2 cellular contexts compared by ENCODE assay signal in the genomic region with DNA sequence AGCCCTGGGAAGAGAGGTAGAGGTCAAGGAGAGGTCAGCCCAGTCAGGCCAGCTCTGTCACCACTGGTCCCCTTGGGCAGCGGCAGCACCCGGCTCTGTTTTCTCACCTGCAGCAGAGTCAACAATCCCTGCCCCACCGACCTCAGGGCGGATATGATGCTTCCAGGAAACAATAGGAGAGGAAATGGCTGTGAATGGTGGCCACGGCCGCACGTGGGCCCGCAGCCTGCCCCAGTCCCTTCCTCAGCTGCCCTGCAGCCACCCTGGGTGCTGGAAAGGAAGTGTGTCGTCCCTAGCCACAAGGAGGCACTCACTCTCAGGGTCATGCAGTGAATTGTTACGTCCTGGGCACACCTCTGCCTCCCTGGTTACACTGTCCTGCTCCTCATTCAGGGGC.
TF ChIP-seq lines count a peak whose summit lies in the region.

No MANE protein-coding gene starts in this region.

TF ChIP-seq in SK-N-SH treated with all-trans-retinoic acid at 6 μM for 48 hours, 23 proteins besides CTCF, POLR2A, EP300 and RAD21 (continued from another document):
- TF ChIP-seq, protein P1, sequence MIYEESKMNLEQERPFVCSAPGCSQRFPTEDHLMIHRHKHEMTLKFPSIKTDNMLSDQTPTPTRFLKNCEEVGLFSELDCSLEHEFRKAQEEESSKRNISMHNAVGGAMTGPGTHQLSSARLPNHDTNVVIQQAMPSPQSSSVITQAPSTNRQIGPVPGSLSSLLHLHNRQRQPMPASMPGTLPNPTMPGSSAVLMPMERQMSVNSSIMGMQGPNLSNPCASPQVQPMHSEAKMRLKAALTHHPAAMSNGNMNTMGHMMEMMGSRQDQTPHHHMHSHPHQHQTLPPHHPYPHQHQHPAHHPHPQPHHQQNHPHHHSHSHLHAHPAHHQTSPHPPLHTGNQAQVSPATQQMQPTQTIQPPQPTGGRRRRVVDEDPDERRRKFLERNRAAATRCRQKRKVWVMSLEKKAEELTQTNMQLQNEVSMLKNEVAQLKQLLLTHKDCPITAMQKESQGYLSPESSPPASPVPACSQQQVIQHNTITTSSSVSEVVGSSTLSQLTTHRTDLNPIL (CRISPR knock-in tag; IDR thresholded peaks at IDR 0.05; ENCODE audit: low read depth): no peak
- TF ChIP-seq BACH2 (CRISPR knock-in tag; IDR thresholded peaks at IDR 0.05; ENCODE audit: borderline replicate concordance) (no peak), ZNF70 (CRISPR knock-in tag; IDR thresholded peaks at IDR 0.05) (no peak), ARNTL (CRISPR knock-in tag; IDR thresholded peaks at IDR 0.05; ENCODE audit: borderline replicate concordance, low read depth) (no peak), CSDC2 (CRISPR knock-in tag; IDR thresholded peaks at IDR 0.05) (no peak), RARB (CRISPR knock-in tag; IDR thresholded peaks at IDR 0.05) (no peak), ESRRG (CRISPR knock-in tag; IDR thresholded peaks at IDR 0.05) (no peak), ZFP30 (CRISPR knock-in tag; IDR thresholded peaks at IDR 0.05) (no peak)
- TF ChIP-seq, protein P2, sequence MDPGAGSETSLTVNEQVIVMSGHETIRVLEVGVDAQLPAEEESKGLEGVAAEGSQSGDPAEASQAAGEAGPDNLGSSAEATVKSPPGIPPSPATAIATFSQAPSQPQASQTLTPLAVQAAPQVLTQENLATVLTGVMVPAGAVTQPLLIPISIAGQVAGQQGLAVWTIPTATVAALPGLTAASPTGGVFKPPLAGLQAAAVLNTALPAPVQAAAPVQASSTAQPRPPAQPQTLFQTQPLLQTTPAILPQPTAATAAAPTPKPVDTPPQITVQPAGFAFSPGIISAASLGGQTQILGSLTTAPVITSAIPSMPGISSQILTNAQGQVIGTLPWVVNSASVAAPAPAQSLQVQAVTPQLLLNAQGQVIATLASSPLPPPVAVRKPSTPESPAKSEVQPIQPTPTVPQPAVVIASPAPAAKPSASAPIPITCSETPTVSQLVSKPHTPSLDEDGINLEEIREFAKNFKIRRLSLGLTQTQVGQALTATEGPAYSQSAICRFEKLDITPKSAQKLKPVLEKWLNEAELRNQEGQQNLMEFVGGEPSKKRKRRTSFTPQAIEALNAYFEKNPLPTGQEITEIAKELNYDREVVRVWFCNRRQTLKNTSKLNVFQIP (CRISPR knock-in tag; IDR thresholded peaks at IDR 0.05; ENCODE audit: borderline replicate concordance, low read depth): no peak
TF ChIP-seq in SK-N-SH treated with all-trans-retinoic acid at 6 μM for 48 hours: peak in this region for 0.

TF ChIP-seq in SK-N-SH, 30 proteins besides CTCF, POLR2A, EP300 and RAD21 (continued from another document):
- TF ChIP-seq, protein P3, sequence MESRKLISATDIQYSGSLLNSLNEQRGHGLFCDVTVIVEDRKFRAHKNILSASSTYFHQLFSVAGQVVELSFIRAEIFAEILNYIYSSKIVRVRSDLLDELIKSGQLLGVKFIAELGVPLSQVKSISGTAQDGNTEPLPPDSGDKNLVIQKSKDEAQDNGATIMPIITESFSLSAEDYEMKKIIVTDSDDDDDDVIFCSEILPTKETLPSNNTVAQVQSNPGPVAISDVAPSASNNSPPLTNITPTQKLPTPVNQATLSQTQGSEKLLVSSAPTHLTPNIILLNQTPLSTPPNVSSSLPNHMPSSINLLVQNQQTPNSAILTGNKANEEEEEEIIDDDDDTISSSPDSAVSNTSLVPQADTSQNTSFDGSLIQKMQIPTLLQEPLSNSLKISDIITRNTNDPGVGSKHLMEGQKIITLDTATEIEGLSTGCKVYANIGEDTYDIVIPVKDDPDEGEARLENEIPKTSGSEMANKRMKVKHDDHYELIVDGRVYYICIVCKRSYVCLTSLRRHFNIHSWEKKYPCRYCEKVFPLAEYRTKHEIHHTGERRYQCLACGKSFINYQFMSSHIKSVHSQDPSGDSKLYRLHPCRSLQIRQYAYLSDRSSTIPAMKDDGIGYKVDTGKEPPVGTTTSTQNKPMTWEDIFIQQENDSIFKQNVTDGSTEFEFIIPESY (IDR thresholded peaks at IDR 0.05; ENCODE audit: borderline replicate concordance, low read depth): no peak
- TF ChIP-seq TEAD4 (IDR thresholded peaks at IDR 0.05; ENCODE audit: borderline replicate concordance, insufficient read depth): no peak
